ENCODE assay signal across 14 cellular contexts in the genomic region with DNA sequence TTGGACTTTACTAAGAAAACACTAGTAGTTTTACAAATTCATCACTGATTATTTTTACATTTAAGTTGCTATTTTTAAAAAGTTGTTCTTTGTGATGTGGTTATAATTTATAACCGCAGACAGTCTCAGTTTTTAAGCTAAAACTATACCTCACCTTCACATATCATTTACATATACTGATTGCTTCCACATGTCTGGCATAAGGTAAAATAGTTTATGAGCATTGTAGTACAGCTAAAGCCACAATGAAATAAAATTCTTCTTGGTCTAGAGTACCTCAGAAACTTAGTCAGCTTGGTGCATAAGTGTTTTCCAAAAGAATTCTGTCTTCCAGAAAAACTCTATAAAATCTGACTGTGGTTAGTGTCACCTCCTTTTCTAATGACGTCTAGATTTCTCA.
"Had no signal": no experiment of that assay in that cellular context is flagged by ENCODE, and none has a peak within 500 bp of the region (broad histone marks: within the 10 kb centered on the region; RNA-seq: fewer than 3 reads in every experiment).

No MANE protein-coding gene starts in this region.

- ATAC-seq: activated T-helper 17 cell treated with anti-CD3 and anti-CD28 coated beads, Interleukin-2, amount 50 U/mL, for 72 hours; body of pancreas; effector memory CD8-positive, alpha-beta T cell; gastroesophageal sphincter; left ventricle myocardium superior; upper lobe of right lung had no signal

- H3K4me1 ChIP-seq: body of pancreas, upper lobe of right lung had no signal

- H3K36me3 ChIP-seq: gastroesophageal sphincter, ovary, upper lobe of right lung had no signal

- DNase-seq: activated CD4-positive, alpha-beta T cell treated with anti-CD3 and anti-CD28 coated beads, Interleukin-2, amount 50 U/mL, for 1 hour; activated CD4-positive, CD25-positive, alpha-beta regulatory T cell; activated naive CD4-positive, alpha-beta T cell treated with anti-CD3 and anti-CD28 coated beads, Interleukin-2, amount 10 ng/mL, durations not matched to agents 7 days and 5 days; activated T-cell treated with anti-CD3 and anti-CD28 coated beads for 4 hours; body of pancreas; effector memory CD8-positive, alpha-beta T cell; left ventricle myocardium superior; mesenchymal stem cell; ovary; stimulated activated CD4-positive, alpha-beta T cell treated with anti-CD3 and anti-CD28 coated beads, Interleukin-4, amount 100 ng/mL, for 1 hour; upper lobe of right lung had no signal

- H3K27ac ChIP-seq: body of pancreas, epithelial cell of prostate, gastroesophageal sphincter, ovary, upper lobe of right lung had no signal

- H3K9me3 ChIP-seq: body of pancreas, gastroesophageal sphincter, ovary, upper lobe of right lung had no signal

- H3K4me3 ChIP-seq: body of pancreas, gastroesophageal sphincter, ovary, upper lobe of right lung had no signal

- H3K27me3 ChIP-seq: body of pancreas, gastroesophageal sphincter, ovary, upper lobe of right lung had no signal
